8 cellular contexts compared by ENCODE assay signal in genomic region chr10:11225935-11226334, GRCh38.
DNase-seq lines count a peak whose midpoint lies in the region; ATAC-seq, FAIRE-seq and TF ChIP-seq lines count a peak whose summit lies in the region.

No MANE protein-coding gene starts in this region.

- peaks cover 3 to 9% of the 10 kb centered on the region in 2 experiments; a peak in 2 of 5 replicates for H3K4me1 ChIP-seq in K562 (replicated peaks in 1 of 2; ENCODE audit: control insufficient read depth in 2 of 2, insufficient read depth in 2 of 2, low read length in 2 of 2)
- H3K4me1 ChIP-seq in sigmoid colon = peaks cover 0 to 20% (median 8%) of the 10 kb centered on the region in 4 donors

- H3K9me3 ChIP-seq in K562 (replicated peaks; ENCODE audit: control insufficient read depth, insufficient read depth, low read depth, low read length) = no peaks in the 10 kb centered on the region
- no peaks in the 10 kb centered on the region for H3K9me3 ChIP-seq in sigmoid colon

- no peak overlapping the region for H3K9ac ChIP-seq in K562 (ENCODE audit: insufficient read depth in 1 of 2, low read depth in 2 of 2, low read length in 2 of 2)

- H3K9me1 ChIP-seq in K562 (ENCODE audit: control insufficient read depth, insufficient read depth, low read length) = no peaks in the 10 kb centered on the region

- H2AFZ ChIP-seq in K562 (ENCODE audit: low read depth, low read length) = no peak overlapping the region; the same call in 1 of the 2 replicates

- TF ChIP-seq POLR2A in K562 (conservative IDR thresholded peaks at IDR 0.05) = no peak
- no peak for TF ChIP-seq POLR2A in sigmoid colon (IDR thresholded peaks at IDR 0.05)

- TF ChIP-seq CTCF in K562 (IDR thresholded peaks at IDR 0.05 in 2 of 3, conservative IDR thresholded peaks at IDR 0.05 in 1 of 3; ENCODE audit: insufficient read depth in 2 of 3, low read depth in 1 of 3, low read length in 3 of 3) (no peak), sigmoid colon (IDR thresholded peaks at IDR 0.05) (no peak)

- no peak for FAIRE-seq in K562 (lab: Jason Lieb, UNC)

- no peaks in the 10 kb centered on the region; a peak in 1 of 5 replicates for H3K27me3 ChIP-seq in K562 (ENCODE audit: control insufficient read depth in 2 of 2, insufficient read depth in 2 of 2, low read length in 2 of 2)
- H3K27me3 ChIP-seq in sigmoid colon = no peaks in the 10 kb centered on the region

- no peak overlapping the region for H3K4me2 ChIP-seq in K562 (ENCODE audit: insufficient read depth, low read length)

- 5% methylated on average over 5 of the region's 5 CpGs for WGBS in K562 (ENCODE audit: insufficient coverage, low coverage, missing lambda C conversion rate)
- 35 to 37% methylated on average over 5 of the region's 5 CpGs for WGBS in sigmoid colon, 2 donors

- DNase-seq in NOMO-1 treated with dmso at 0.1 percent for 144 hours (lab: John Stamatoyannopoulos, UW; ENCODE audit: unreplicated experiment) (peak; percentile 89), K562 (ENCODE audit: extremely low read depth in 1 of 4, low spot score in 3 of 4) (peak; percentile 31 to 52 (median 32)), globus pallidus (ENCODE audit: low spot score) (no peak), ureter (ENCODE audit: low spot score) (no peak), sigmoid colon (no peak)
- peak; percentile 58 for DNase-seq in stimulated activated CD4-positive, alpha-beta T cell treated with anti-CD3 and anti-CD28 coated beads, Interleukin-4, amount 100 ng/mL, for 1 hour

- H3K79me2 ChIP-seq in K562 (ENCODE audit: control insufficient read depth, insufficient read depth, low read length) = no peaks in the 10 kb centered on the region

- intact Hi-C loops in K562 (cut with micrococcal nuclease) = no loop called here
- intact Hi-C loops in sigmoid colon (cut with DNase I) = no loop called here

- CTCF ChIA-PET in K562 (lab: Yijun Ruan, JAX; ENCODE audit: low intra/inter-chr PET ratio) = no interaction called here

- H3K36me3 ChIP-seq in K562 (ENCODE audit: control insufficient read depth, insufficient read depth, low read length) = no peaks in the 10 kb centered on the region
- peaks cover 0 to 6% (median 0%) of the 10 kb centered on the region in 4 donors for H3K36me3 ChIP-seq in sigmoid colon

- no peaks in the 10 kb centered on the region for H4K20me1 ChIP-seq in K562 (replicated peaks; ENCODE audit: control insufficient read depth, insufficient read depth, low read length)

- no TSS peak for BruUV-seq in K562 (replicated peaks; lab: Mats Ljungman, UMichigan)

- no peak for TF ChIP-seq RAD21 in K562 (CRISPR knock-in tag; conservative IDR thresholded peaks at IDR 0.05 in 1 of 2, IDR thresholded peaks at IDR 0.05 in 1 of 2)

- POLR2A ChIA-PET in K562 (lab: Yijun Ruan, JAX) = no interaction called here

- H3K27ac ChIP-seq in K562 (ENCODE audit: extremely low read depth, low read depth, low read length) = no peak overlapping the region
- no peak overlapping the region for H3K27ac ChIP-seq in sigmoid colon

- in situ Hi-C loops in K562 (cut with MboI) = no loop called here

- H3K4me3 ChIP-seq in K562 = no peak overlapping the region
- H3K4me3 ChIP-seq in sigmoid colon = no peak overlapping the region

- TF ChIP-seq EP300 in K562 (IDR thresholded peaks at IDR 0.05; ENCODE audit: low read length) (no peak), sigmoid colon (IDR thresholded peaks at IDR 0.05) (no peak)

- ATAC-seq in GM18508 (IDR thresholded peaks at IDR 0.05; ENCODE audit: insufficient read depth, unreplicated experiment) = peak; percentile 41
- ATAC-seq in HG02678 (IDR thresholded peaks at IDR 0.05; ENCODE audit: unreplicated experiment) = peak; percentile 47
- ATAC-seq in K562 = peak; percentile 74

TF ChIP-seq in K562, 482 proteins besides CTCF, POLR2A, EP300 and RAD21 (continues in another document):
- TF ChIP-seq RFX1 (IDR thresholded peaks at IDR 0.05) (peak; percentile 36; the same call in 1 of the 2 replicates), SMAD4 (CRISPR knock-in tag; conservative IDR thresholded peaks at IDR 0.05) (no peak), SMAD2 (IDR thresholded peaks at IDR 0.05; ENCODE audit: low read depth, low read length) (no peak), ZNF695 (CRISPR knock-in tag; IDR thresholded peaks at IDR 0.05) (no peak), KDM5B (IDR thresholded peaks at IDR 0.05; ENCODE audit: insufficient replicate concordance, low read depth, low read length) (no peak), ZNF785 (CRISPR knock-in tag; IDR thresholded peaks at IDR 0.05) (no peak), ZNF75A (CRISPR knock-in tag; IDR thresholded peaks at IDR 0.05) (no peak), RBBP5 (IDR thresholded peaks at IDR 0.05; ENCODE audit: borderline replicate concordance, insufficient read depth, low read length, poor library complexity, severe bottlenecking) (no peak), GATAD2B (IDR thresholded peaks at IDR 0.05; ENCODE audit: borderline replicate concordance) (no peak), RFX5 (IDR thresholded peaks at IDR 0.05; ENCODE audit: low read depth, low read length) (no peak), ZNF639 (CRISPR knock-in tag; conservative IDR thresholded peaks at IDR 0.05 in 1 of 2, IDR thresholded peaks at IDR 0.05 in 1 of 2) (no peak), NR2C2 (CRISPR knock-in tag; IDR thresholded peaks at IDR 0.05) (no peak), NR2C2 (tag; IDR thresholded peaks at IDR 0.05) (no peak), ZNF668 (CRISPR knock-in tag; IDR thresholded peaks at IDR 0.05) (no peak), ARID3A (IDR thresholded peaks at IDR 0.05; ENCODE audit: borderline replicate concordance, low read depth, low read length) (no peak), L3MBTL2 (IDR thresholded peaks at IDR 0.05) (peak; percentile 77), RERE (CRISPR knock-in tag; IDR thresholded peaks at IDR 0.05; ENCODE audit: borderline replicate concordance) (no peak), MTA1 (IDR thresholded peaks at IDR 0.05; ENCODE audit: borderline replicate concordance) (no peak), TGIF2 (CRISPR knock-in tag; IDR thresholded peaks at IDR 0.05) (no peak)

Comparison
In these comparisons a context has a peak if more than half of its experiments do, and no peak if none do; other contexts are left out.
1. DNase-seq: peak in NOMO-1 treated with dmso at 0.1 percent for 144 hours (single experiment), K562 (4 of 4) and stimulated activated CD4-positive, alpha-beta T cell treated with anti-CD3 and anti-CD28 coated beads, Interleukin-4, amount 100 ng/mL, for 1 hour (single experiment); none in globus pallidus (single experiment), ureter (single experiment) and sigmoid colon (single experiment).
2. Peak in every context shown above with its lines, with median percentiles within 50 percentile points of each other: ATAC-seq.